30 cellular contexts compared by ENCODE assay signal in genomic region chr11:110156503-110156902, GRCh38.
"Had no signal": no experiment of that assay in that cellular context is flagged by ENCODE, and none has a peak within 500 bp of the region (broad histone marks: within the 10 kb centered on the region; RNA-seq: fewer than 3 reads in every experiment).

No MANE protein-coding gene starts in this region.

- H3K36me3 ChIP-seq: SJCRH30, WERI-Rb-1 had no signal

- H3K9me3 ChIP-seq: MG63, SJCRH30 had no signal

- H3K27me3 Mint-ChIP-seq: activated CD4-positive, alpha-beta memory T cell treated with anti-CD3 and anti-CD28 coated beads, Interleukin-2, amount 10 ng/mL, durations not matched to agents 7 days and 5 days had no signal

- H3K27ac ChIP-seq: brain microvascular endothelial cell, SJCRH30, SK-N-MC, WERI-Rb-1 had no signal

- H3K4me3 ChIP-seq: MG63, SJCRH30, SK-N-MC had no signal

- H3K4me1 Mint-ChIP-seq: activated CD4-positive, alpha-beta memory T cell treated with anti-CD3 and anti-CD28 coated beads, Interleukin-2, amount 10 ng/mL, durations not matched to agents 7 days and 5 days had no signal

- H3K36me3 Mint-ChIP-seq: activated naive CD4-positive, alpha-beta T cell treated with anti-CD3 and anti-CD28 coated beads, Interleukin-2, amount 50 U/mL, for 72 hours had no signal

- H3K27me3 ChIP-seq: brain microvascular endothelial cell, MG63, SJCRH30 had no signal

- H3K4me3 Mint-ChIP-seq: activated CD4-positive, alpha-beta memory T cell treated with anti-CD3 and anti-CD28 coated beads, Interleukin-2, amount 10 ng/mL, durations not matched to agents 7 days and 5 days; activated naive CD4-positive, alpha-beta T cell treated with anti-CD3 and anti-CD28 coated beads for 36 hours; activated T-cell treated with anti-CD3 and anti-CD28 coated beads, Interleukin-2, amount 50 U/mL, for 72 hours had no signal

- H3K27ac Mint-ChIP-seq: activated CD4-positive, alpha-beta memory T cell treated with anti-CD3 and anti-CD28 coated beads, Interleukin-2, amount 10 ng/mL, durations not matched to agents 7 days and 5 days; activated naive CD4-positive, alpha-beta T cell treated with anti-CD3 and anti-CD28 coated beads for 36 hours; activated naive CD4-positive, alpha-beta T cell treated with anti-CD3 and anti-CD28 coated beads, Interleukin-2, amount 50 U/mL, for 72 hours; activated T-cell treated with anti-CD3 and anti-CD28 coated beads, Interleukin-2, amount 50 U/mL, for 72 hours; activated T-helper 2 cell treated with anti-CD3 and anti-CD28 coated beads, Interferon-gamma antibody, Interleukin-2, Interleukin-4, amounts not matched to agents 10 μg/mL and 5 μg/mL and 100 μg/mL, durations not matched to agents 14 hours and 24 hours and 36 hours had no signal

- DNase-seq: activated CD4-positive, alpha-beta memory T cell treated with anti-CD3 and anti-CD28 coated beads, Interleukin-2, amount 10 ng/mL, durations not matched to agents 7 days and 5 days; activated CD4-positive, alpha-beta T cell treated with anti-CD3 and anti-CD28 coated beads for 48 hours; activated CD4-positive, CD25-positive, alpha-beta regulatory T cell; activated CD8-positive, alpha-beta memory T cell treated with anti-CD3 and anti-CD28 coated beads for 24 hours; activated gamma-delta T cell; activated naive CD4-positive, alpha-beta T cell treated with anti-CD3 and anti-CD28 coated beads for 36 hours; activated T-cell treated with anti-CD3 and anti-CD28 coated beads, Interleukin-2, amount 50 U/mL, for 1 hour; activated T-cell treated with anti-CD3 and anti-CD28 coated beads, Interleukin-2, amount 50 U/mL, for 72 hours; amniotic stem cell; aorta; brain microvascular endothelial cell; central memory CD4-positive, alpha-beta T cell; Kasumi-1; KG1; MG63; NCI-H1048; NCI-H1105 treated with DMSO at 0.1 percent for 48 hours; NCI-H1436; NCI-H1694; NCI-H1930; NCI-H2081 treated with DMSO at 0.1 percent for 48 hours; NCI-H345; NCI-H524 treated with DMSO at 0.1 percent for 48 hours; SHP77; SJCRH30; T1000; WERI-Rb-1 had no signal

- H3K4me1 ChIP-seq: SJCRH30 had no signal

- H3K9me3 Mint-ChIP-seq: activated CD4-positive, alpha-beta memory T cell treated with anti-CD3 and anti-CD28 coated beads, Interleukin-2, amount 10 ng/mL, durations not matched to agents 7 days and 5 days; activated naive CD4-positive, alpha-beta T cell treated with anti-CD3 and anti-CD28 coated beads for 36 hours; activated naive CD4-positive, alpha-beta T cell treated with anti-CD3 and anti-CD28 coated beads, Interleukin-2, amount 50 U/mL, for 72 hours; activated T-cell treated with anti-CD3 and anti-CD28 coated beads, Interleukin-2, amount 50 U/mL, for 72 hours; activated T-helper 2 cell treated with anti-CD3 and anti-CD28 coated beads, Interferon-gamma antibody, Interleukin-2, Interleukin-4, amounts not matched to agents 10 μg/mL and 5 μg/mL and 100 μg/mL, durations not matched to agents 14 hours and 24 hours and 36 hours had no signal
